ENCODE assay signal across 18 cellular contexts in genomic region chr1:179310271-179310670, GRCh38. TPM values are rescaled to one million over a fixed set of nuclear protein-coding genes. Genes with fewer than 3 reads are reported as not detected.
DNase-seq lines count a peak whose midpoint lies in the region; ATAC-seq and TF ChIP-seq lines count a peak whose summit lies in the region.
"Had no signal": no experiment of that assay in that cellular context is flagged by ENCODE, and none has a peak within 500 bp of the region (broad histone marks: within the 10 kb centered on the region; RNA-seq: fewer than 3 reads in every experiment).

No MANE protein-coding gene starts in this region.

- H3K4me3 Mint-ChIP-seq in nephron progenitor cell (no peak overlapping the region), progenitor cell of endocrine pancreas (ENCODE audit: low read depth) (no peak overlapping the region)
- H3K4me3 Mint-ChIP-seq: brain; CD8-positive, alpha-beta T cell; stimulated activated naive B cell treated with anti-CD40 and anti-IgM and Interleukin-4, amounts not matched to agents 10 μg/mL and 1 μg/mL and 100 μg/mL, for 72 hours had no signal

- H2BK15ac ChIP-seq in mesenchymal stem cell (ENCODE audit: low read depth, poor library complexity, severe bottlenecking), result no peak overlapping the region

- H3K36me3 Mint-ChIP-seq in nephron progenitor cell (ENCODE audit: low read depth) (peaks cover 61% of the 10 kb centered on the region), progenitor cell of endocrine pancreas (ENCODE audit: insufficient read depth) (peaks cover 40% of the 10 kb centered on the region)

- no peak for TF ChIP-seq CTCF in AG04450 (IDR thresholded peaks at IDR 0.05; ENCODE audit: low read depth, low read length)
- TF ChIP-seq CTCF in nephron progenitor cell (IDR thresholded peaks at IDR 0.05), result no peak
- no peak for TF ChIP-seq CTCF in upper lobe of left lung (IDR thresholded peaks at IDR 0.05)
- TF ChIP-seq CTCF in progenitor cell of endocrine pancreas (IDR thresholded peaks at IDR 0.05; ENCODE audit: unreplicated experiment), result no peak

- no peak for ATAC-seq in upper lobe of left lung (ENCODE audit: low FRiP score in 2 of 2)
- ATAC-seq: CD8-positive, alpha-beta T cell; stimulated activated naive B cell treated with anti-CD40 and anti-IgM and Interleukin-4, amounts not matched to agents 10 μg/mL and 1 μg/mL and 100 μg/mL, for 72 hours had no signal

- H4K91ac ChIP-seq in mesenchymal stem cell (ENCODE audit: low read length), result no peak overlapping the region

- H3K79me1 ChIP-seq in mesenchymal stem cell (replicated peaks; ENCODE audit: low read length, poor library complexity, severe bottlenecking), result peaks cover 4% of the 10 kb centered on the region

- H2BK120ac ChIP-seq in mesenchymal stem cell (ENCODE audit: low read depth, low read length), result no peak overlapping the region

- H2BK5ac ChIP-seq in mesenchymal stem cell (ENCODE audit: low read depth, low read length, poor library complexity, severe bottlenecking), result no peak overlapping the region

- no CpG with 5 or more reads among the region's 2 CpGs for WGBS in mesenchymal stem cell
- WGBS in upper lobe of left lung, 2 donors, result 52 to 69% methylated on average over 2 of the region's 2 CpGs

- H3K27ac ChIP-seq in AG04450 (ENCODE audit: low read depth, low read length) (no peak overlapping the region), mesenchymal stem cell (ENCODE audit: low read length, poor library complexity, severe bottlenecking) (peak overlapping the region; percentile 59), upper lobe of left lung (no peak overlapping the region)
- H3K27ac ChIP-seq: SK-N-MC had no signal

- H4K8ac ChIP-seq in mesenchymal stem cell (ENCODE audit: low read length), result no peak overlapping the region

- H3K4me3 ChIP-seq in AG04450 (ENCODE audit: low read depth, low read length) (no peak overlapping the region), mesenchymal stem cell (ENCODE audit: insufficient read depth in 1 of 2, low read depth in 1 of 2, low read length in 2 of 2) (peak overlapping the region in 1 of 2 experiments; percentile 35), upper lobe of left lung (no peak overlapping the region)
- H3K4me3 ChIP-seq: SK-N-MC had no signal

- no peaks in the 10 kb centered on the region for H3K4me1 Mint-ChIP-seq in nephron progenitor cell
- H3K4me1 Mint-ChIP-seq in progenitor cell of endocrine pancreas (ENCODE audit: low read depth), result peaks cover 6% of the 10 kb centered on the region
- H3K4me1 Mint-ChIP-seq: brain had no signal

- no peak overlapping the region for H3K4me2 ChIP-seq in mesenchymal stem cell (ENCODE audit: low read length, poor library complexity, severe bottlenecking)

- no peak for TF ChIP-seq POLR2A in upper lobe of left lung (IDR thresholded peaks at IDR 0.05)

- peak; percentile 44 for DNase-seq in AG04450 (ENCODE audit: low read depth, low spot score)
- peak; percentile 69 for DNase-seq in HCEC 1CT
- DNase-seq in astrocyte of the hippocampus (ENCODE audit: low read depth, low spot score), result peak; percentile 42
- DNase-seq in mesenchymal stem cell, result peak; percentile 80
- no peak for DNase-seq in NAMALWA (ENCODE audit: low spot score)
- DNase-seq in nephron progenitor cell, result no peak
- no peak for DNase-seq in upper lobe of left lung
- no peak for DNase-seq in progenitor cell of endocrine pancreas (ENCODE audit: low spot score, unreplicated experiment)
- DNase-seq: activated T-cell treated with anti-CD3 and anti-CD28 coated beads, Interleukin-2, amount 50 U/mL, for 48 hours; CD8-positive, alpha-beta T cell; GF-D8; midbrain; NCI-H146; stimulated activated CD4-positive, alpha-beta T cell treated with anti-CD3 and anti-CD28 coated beads, Interleukin-2, amount 100 ng/mL, for 48 hours; stimulated activated naive B cell treated with anti-CD40 and anti-IgM and Interleukin-4, amounts not matched to agents 10 μg/mL and 1 μg/mL and 100 μg/mL, for 72 hours had no signal

- H3K9me3 Mint-ChIP-seq in nephron progenitor cell, result no peaks in the 10 kb centered on the region
- H3K9me3 Mint-ChIP-seq in progenitor cell of endocrine pancreas (ENCODE audit: low read depth), result no peaks in the 10 kb centered on the region
- H3K9me3 Mint-ChIP-seq: brain; CD8-positive, alpha-beta T cell; stimulated activated naive B cell treated with anti-CD40 and anti-IgM and Interleukin-4, amounts not matched to agents 10 μg/mL and 1 μg/mL and 100 μg/mL, for 72 hours had no signal

- no peak overlapping the region for H3K27ac Mint-ChIP-seq in nephron progenitor cell
- H3K27ac Mint-ChIP-seq in progenitor cell of endocrine pancreas, result no peak overlapping the region
- H3K27ac Mint-ChIP-seq: CD8-positive, alpha-beta T cell; stimulated activated naive B cell treated with anti-CD40 and anti-IgM and Interleukin-4, amounts not matched to agents 10 μg/mL and 1 μg/mL and 100 μg/mL, for 72 hours had no signal

- POLR2A ChIA-PET in AG04450 (lab: Yijun Ruan, JAX), result interaction anchor here (0.6 to 1.4 kb wide), 2 partner anchors 17 to 169 kb away, joined by 3 to 4 read pairs; partner anchors contain the start of gene SOAT1

- no peaks in the 10 kb centered on the region for H3K27me3 Mint-ChIP-seq in nephron progenitor cell (ENCODE audit: low read depth, poor library complexity)
- no peaks in the 10 kb centered on the region for H3K27me3 Mint-ChIP-seq in progenitor cell of endocrine pancreas
- H3K27me3 Mint-ChIP-seq: brain; stimulated activated naive B cell treated with anti-CD40 and anti-IgM and Interleukin-4, amounts not matched to agents 10 μg/mL and 1 μg/mL and 100 μg/mL, for 72 hours had no signal

- H3K27me3 ChIP-seq in AG04450 (ENCODE audit: control insufficient read depth, insufficient read depth, low read length) (no peaks in the 10 kb centered on the region), mesenchymal stem cell (ENCODE audit: control insufficient read depth in 1 of 2, insufficient read depth in 1 of 2, low read length in 2 of 2) (no peaks in the 10 kb centered on the region), upper lobe of left lung (no peaks in the 10 kb centered on the region)

- H3K23ac ChIP-seq in mesenchymal stem cell (ENCODE audit: low read length in 2 of 2), result no peak overlapping the region

- no peaks in the 10 kb centered on the region for H3K9me3 ChIP-seq in AG04450 (ENCODE audit: control insufficient read depth, insufficient read depth, low read length)
- H3K9me3 ChIP-seq in mesenchymal stem cell (ENCODE audit: control insufficient read depth, low read length), result no peaks in the 10 kb centered on the region
- H3K9me3 ChIP-seq in upper lobe of left lung, result no peaks in the 10 kb centered on the region

- H2AK5ac ChIP-seq in mesenchymal stem cell (ENCODE audit: low read length, severe bottlenecking), result no peak overlapping the region

- H3K9ac ChIP-seq in mesenchymal stem cell (ENCODE audit: low read length), result peak overlapping the region; percentile 89

- H3K4ac ChIP-seq in mesenchymal stem cell (ENCODE audit: low read depth in 1 of 2, low read length in 2 of 2), result no peak overlapping the region

- H3K36me3 ChIP-seq in mesenchymal stem cell (ENCODE audit: control insufficient read depth in 1 of 2, insufficient read depth in 2 of 2, low read depth in 1 of 2, low read length in 2 of 2) (peaks cover 2 to 54% of the 10 kb centered on the region in 2 experiments), upper lobe of left lung (peaks cover 0 to 13% (median 0%) of the 10 kb centered on the region in 4 donors)

- H2BK12ac ChIP-seq in mesenchymal stem cell (ENCODE audit: low read length in 2 of 2), result no peak overlapping the region

- no peak overlapping the region for H3K18ac ChIP-seq in mesenchymal stem cell (ENCODE audit: low read depth in 1 of 2, low read length in 2 of 2)

- CTCF ChIA-PET in AG04450 (lab: Charles Lee), result no interaction called here

- peaks cover 3% of the 10 kb centered on the region for H3K4me1 ChIP-seq in mesenchymal stem cell (ENCODE audit: control insufficient read depth, insufficient read depth, low read depth, low read length)
- H3K4me1 ChIP-seq in upper lobe of left lung, result no peaks in the 10 kb centered on the region

- TF ChIP-seq EP300 in upper lobe of left lung (IDR thresholded peaks at IDR 0.05), result no peak

- H3K14ac ChIP-seq in mesenchymal stem cell (ENCODE audit: low read length in 2 of 2), result no peak overlapping the region

- no peak overlapping the region for H2AFZ ChIP-seq in mesenchymal stem cell (ENCODE audit: low read depth, low read length)

RNA-seq across cellular contexts. Expression of gene SOAT1, which starts 16.7 kb away (rescaled TPM):
- polyA plus RNA-seq in AG04450 (2011; rRNA removed), result 39.2 and 54.2 TPM in 2 replicates
- 29.8 and 63.5 TPM in 2 replicates for polyA minus RNA-seq in AG04450 (2011; rRNA and poly(A)+ RNA removed)
- 40.5 TPM for polyA plus RNA-seq in mesenchymal stem cell (2013, experiment 1 of 2)
- polyA plus RNA-seq in mesenchymal stem cell (2013, experiment 2 of 2), result 42.9 TPM
- 10 to 100 TPM; 14.6 to 95.6 (median 34.3) TPM for total RNA-seq in upper lobe of left lung
- total RNA-seq in progenitor cell of endocrine pancreas, result 61.1 and 61.5 TPM in 2 replicates

RNA-seq across cellular contexts. Expression of gene AXDND1, which starts 55.5 kb away (rescaled TPM):
- 0.27 TPM in 1 of 2 replicates, not detected in the other for polyA plus RNA-seq in AG04450 (2011; rRNA removed)
- polyA minus RNA-seq in AG04450 (2011; rRNA and poly(A)+ RNA removed), result 0.64 and 0.87 TPM in 2 replicates
- polyA plus RNA-seq in mesenchymal stem cell (2013, experiment 1 of 2), result 0.08 TPM
- polyA plus RNA-seq in mesenchymal stem cell (2013, experiment 2 of 2), result 0.18 TPM
- 1 to 10 TPM in 1 of 6 donors, under 1 TPM in 2, not detected in 3; 0.44 to 2.9 (median 0.61) TPM for total RNA-seq in upper lobe of left lung
- total RNA-seq in progenitor cell of endocrine pancreas, result 2.0 and 2.5 TPM in 2 replicates
- total RNA-seq: posterior vena cava had no signal

Comparison
In these comparisons a context has a peak if more than half of its experiments do, and no peak if none do; other contexts are left out.
1. DNase-seq: peak in AG04450 (single experiment), HCEC 1CT (single experiment), astrocyte of the hippocampus (single experiment) and mesenchymal stem cell (single experiment); none in NAMALWA (single experiment), nephron progenitor cell (single experiment), upper lobe of left lung (0 of 2) and progenitor cell of endocrine pancreas (single experiment).